In genomic region chr1:241641748-241642592, GRCh38 we compare ENCODE assay signal across 14 cellular contexts. TPM values are rescaled to one million over a fixed set of nuclear protein-coding genes. Genes with fewer than 3 reads are reported as not detected.
DNase-seq lines count a peak whose midpoint lies in the region; ATAC-seq, FAIRE-seq and TF ChIP-seq lines count a peak whose summit lies in the region.
"Had no signal": no experiment of that assay in that cellular context is flagged by ENCODE, and none has a peak within 500 bp of the region (broad histone marks: within the 10 kb centered on the region; RNA-seq: fewer than 3 reads in every experiment).

No MANE protein-coding gene starts in this region.

- H3K27ac ChIP-seq in ACC112 (ENCODE audit: low read depth, low read length) (peak overlapping the region; percentile 75), HepG2 (ENCODE audit: extremely low read length, insufficient read depth, low read length) (peak overlapping the region; percentile 87), uterus (no peak overlapping the region)

- peak overlapping the region; percentile 97 for H3K4me2 ChIP-seq in HepG2 (ENCODE audit: low read depth, low read length)

- H3K9me3 ChIP-seq in HepG2 (ENCODE audit: low read length) (no peaks in the 10 kb centered on the region), uterus (no peaks in the 10 kb centered on the region)

- H3K9ac ChIP-seq in HepG2 (ENCODE audit: insufficient read depth, low read depth, low read length): peak overlapping the region; percentile 65

- POLR2A ChIA-PET in HepG2 (lab: Yijun Ruan, JAX): interaction anchor here (1.6 to 2.2 kb wide), 4 partner anchors 15 to 206 kb away, joined by 5 to 10 read pairs (median 6); partner anchors contain the start of gene EXO1

- in situ Hi-C loops in astrocyte of the spinal cord (cut with HindIII; ENCODE audit: low sequenced_read_pairs) (no loop called here), HepG2 (cut with HindIII; ENCODE audit: extremely low pct_ligation_motif_present, low pct_unique_long_range_greater_than_20kb) (no loop called here)

- peak; percentile 24 for DNase-seq in HT-29 (ENCODE audit: low spot score)
- DNase-seq in astrocyte of the spinal cord (ENCODE audit: low read depth, low spot score): peak; percentile 53
- DNase-seq in HepG2 (ENCODE audit: low spot score): peak; percentile 84
- DNase-seq in D721Med (ENCODE audit: insufficient read length, low spot score): no peak
- no peak for DNase-seq in uterus
- no peak for DNase-seq in DMS 273 (lab: John Stamatoyannopoulos, UW; ENCODE audit: unreplicated experiment)
- DNase-seq: activated CD4-positive, alpha-beta T cell treated with anti-CD3 and anti-CD28 coated beads, Interleukin-2, amount 10 ng/mL, durations not matched to agents 24 days and 14 days; activated naive CD4-positive, alpha-beta T cell; NCI-H1048 had no signal

- H3K79me2 ChIP-seq in ACC112 (ENCODE audit: control insufficient read depth, insufficient read depth, low read length, unreplicated experiment): peaks cover 25% of the 10 kb centered on the region
- peaks cover 24% of the 10 kb centered on the region for H3K79me2 ChIP-seq in HepG2 (ENCODE audit: insufficient read depth, low read length)

- TF ChIP-seq CTCF in astrocyte of the spinal cord (IDR thresholded peaks at IDR 0.05; ENCODE audit: low read depth, low read length): no peak
- TF ChIP-seq CTCF in HepG2 (CRISPR knock-in tag; IDR thresholded peaks at IDR 0.05): no peak
- no peak for TF ChIP-seq CTCF in D721Med (IDR thresholded peaks at IDR 0.05; ENCODE audit: insufficient read depth, missing control alignments)
- TF ChIP-seq CTCF in uterus (IDR thresholded peaks at IDR 0.05): no peak

- peak; percentile 28 for FAIRE-seq in HepG2 (lab: Jason Lieb, UNC)
- no peak for FAIRE-seq in D721Med (lab: Jason Lieb, UNC)

- CTCF ChIA-PET in HepG2 (lab: Yijun Ruan, JAX; ENCODE audit: low intra/inter-chr PET ratio, low total read pairs): no interaction called here

- TF ChIP-seq EP300 in HepG2 (IDR thresholded peaks at IDR 0.05; ENCODE audit: low read depth in 2 of 2, low read length in 2 of 2) (peak in 1 of 2 experiments; percentile 25; a peak in 1 of 4 replicates), HepG2 (CRISPR knock-in tag; IDR thresholded peaks at IDR 0.05; ENCODE audit: borderline replicate concordance) (no peak; the same call in 1 of the 2 replicates)

- peaks cover 31% of the 10 kb centered on the region for H3K4me1 ChIP-seq in ACC112 (ENCODE audit: control insufficient read depth, insufficient read depth, low read length, unreplicated experiment)
- peaks cover 44% of the 10 kb centered on the region for H3K4me1 ChIP-seq in HepG2 (ENCODE audit: insufficient read depth, low read length)
- no peaks in the 10 kb centered on the region for H3K4me1 ChIP-seq in uterus

- peaks cover 5% of the 10 kb centered on the region; the same call in 1 of the 2 replicates for H4K20me1 ChIP-seq in HepG2 (ENCODE audit: insufficient read depth, low read length)

- no peak for TF ChIP-seq POLR2A in HepG2 (IDR thresholded peaks at IDR 0.05; ENCODE audit: insufficient read depth in 1 of 2, low read depth in 2 of 2, low read length in 2 of 2)
- no peak for TF ChIP-seq POLR2A in uterus (IDR thresholded peaks at IDR 0.05)

- H2AFZ ChIP-seq in ACC112 (ENCODE audit: low read length, unreplicated experiment) (no peak overlapping the region), HepG2 (ENCODE audit: low read length) (peak overlapping the region; percentile 7)

- intact Hi-C loops in HepG2 (cut with micrococcal nuclease; ENCODE audit: unreplicated experiment) (no loop called here), uterus (cut with DNase I; ENCODE audit: low total_unique reads) (no loop called here)

- no peak for TF ChIP-seq RAD21 in HepG2 (CRISPR knock-in tag; IDR thresholded peaks at IDR 0.05)

- H3K27me3 ChIP-seq in ACC112 (ENCODE audit: insufficient read depth, low read length) (no peaks in the 10 kb centered on the region), HepG2 (ENCODE audit: control insufficient read depth in 1 of 2, insufficient read depth in 2 of 2, low read length in 2 of 2) (no peaks in the 10 kb centered on the region; a peak in 1 of 5 replicates), uterus (no peaks in the 10 kb centered on the region)
- H3K27me3 ChIP-seq: dorsolateral prefrontal cortex had no signal

- H3K4me3 ChIP-seq in ACC112 (ENCODE audit: low read depth, low read length): no peak overlapping the region
- no peak overlapping the region for H3K4me3 ChIP-seq in astrocyte of the spinal cord (ENCODE audit: low read depth, low read length)
- peak overlapping the region in 2 of 3 experiments; percentile 65 to 68; a peak in 2 of 6 replicates for H3K4me3 ChIP-seq in HepG2 (replicated peaks in 1 of 3; ENCODE audit: insufficient read depth in 1 of 3, low read depth in 2 of 3, low read length in 3 of 3)
- H3K4me3 ChIP-seq in uterus: no peak overlapping the region

- no TSS peak for BruUV-seq in HepG2 (replicated peaks; lab: Mats Ljungman, UMichigan)

- ATAC-seq in HepG2 (peak; percentile 20), GM18517 (IDR thresholded peaks at IDR 0.05; ENCODE audit: unreplicated experiment) (no peak)
- ATAC-seq: natural killer cell treated with Interleukin-12 subunit alpha and Interleukin-12 subunit beta and Interleukin-15 and Interleukin-18, amount 100 ng/mL, for 72 hours; stimulated activated memory B cell treated with anti-CD40 and anti-IgM and Interleukin-4, amounts not matched to agents 10 μg/mL and 1 μg/mL and 100 μg/mL, for 72 hours had no signal

- 5% methylated on average over 13 of the region's 13 CpGs for WGBS in HepG2 (ENCODE audit: low lambda C conversion rate)

- H3K36me3 ChIP-seq in ACC112 (ENCODE audit: insufficient read depth, low read length) (no peaks in the 10 kb centered on the region), HepG2 (replicated peaks in 1 of 2; ENCODE audit: control insufficient read depth in 1 of 2, insufficient read depth in 2 of 2, low read length in 2 of 2) (no peaks in the 10 kb centered on the region; a peak in 2 of 5 replicates), uterus (no peaks in the 10 kb centered on the region)

RNA-seq across cellular contexts. Expression of gene CHML, which starts 1.8 kb away (rescaled TPM):
- 17.4 and 22.4 TPM in 2 replicates for total RNA-seq in HT-29 (2014; rRNA removed; shearing (Covaris generic))
- total RNA-seq in HepG2 (2016; rRNA removed; fragmentation: Illumina TruSeq; extraction: Trizol) (16.7 and 21.0 TPM in 2 replicates), uterus (10 to 100 TPM in 2 of 4 donors, 1 to 10 TPM in 2; 4.9 to 34.6 (median 9.1) TPM)
- total RNA-seq in HepG2 (2016; cell fraction: cytosol; rRNA removed; fragmentation: Illumina TruSeq; extraction: Trizol; ENCODE audit: low read depth): 1.2 and 1.5 TPM in 2 replicates
- 15.5 and 19.9 TPM in 2 replicates for total RNA-seq in HepG2 (2016; cell fraction: insoluble cytoplasmic fraction; rRNA removed; fragmentation: Illumina TruSeq; extraction: Trizol)
- 7.3 TPM in 2 replicates for total RNA-seq in HepG2 (2016; cell fraction: membrane; rRNA removed; fragmentation: Illumina TruSeq; extraction: Trizol)
- 27.0 and 27.7 TPM in 2 replicates for total RNA-seq in HepG2 (2016; cell fraction: nucleus; rRNA removed; fragmentation: Illumina TruSeq; extraction: Trizol)
- polyA plus RNA-seq in HepG2 (2011; rRNA removed): 5.2 TPM in 2 replicates
- polyA plus RNA-seq in HepG2 (2011; cell fraction: cytosol; rRNA removed): 2.2 and 2.7 TPM in 2 replicates
- 7.1 and 7.8 TPM in 2 replicates for polyA plus RNA-seq in HepG2 (2011; cell fraction: nucleus; rRNA removed)
- polyA plus RNA-seq in HepG2 (2012): 7.1 and 8.1 TPM in 2 replicates
- 0.27 and 0.35 TPM in 2 replicates for polyA plus RNA-seq in HepG2 (2016; cell fraction: cytosol; fragmentation: Illumina TruSeq; extraction: Trizol; ENCODE audit: low read depth)
- polyA plus RNA-seq in HepG2 (2016; cell fraction: insoluble cytoplasmic fraction; fragmentation: Illumina TruSeq; extraction: Trizol; ENCODE audit: low read depth): 9.8 and 11.3 TPM in 2 replicates
- 1.2 and 1.6 TPM in 2 replicates for polyA plus RNA-seq in HepG2 (2016; cell fraction: membrane; fragmentation: Illumina TruSeq; extraction: Trizol; ENCODE audit: low read depth)
- 16.7 and 19.0 TPM in 2 replicates for polyA plus RNA-seq in HepG2 (2016; cell fraction: nucleus; fragmentation: Illumina TruSeq; extraction: Trizol; ENCODE audit: insufficient read depth, low read depth)
- 34.4 and 211 TPM in 2 replicates for polyA minus RNA-seq in HepG2 (2011; rRNA and poly(A)+ RNA removed; ENCODE audit: low replicate concordance)
- 8.0 and 11.1 TPM in 2 replicates for polyA minus RNA-seq in HepG2 (2011; cell fraction: cytosol; rRNA and poly(A)+ RNA removed)
- polyA minus RNA-seq in HepG2 (2011; cell fraction: nucleus; rRNA and poly(A)+ RNA removed): 44.5 and 48.6 TPM in 2 replicates

RNA-seq across cellular contexts. Expression of gene OPN3, which starts 1.8 kb away (rescaled TPM):
- total RNA-seq in HT-29 (2014; rRNA removed; shearing (Covaris generic)): 12.5 and 12.6 TPM in 2 replicates
- total RNA-seq in HepG2 (2016; rRNA removed; fragmentation: Illumina TruSeq; extraction: Trizol): 17.2 and 17.4 TPM in 2 replicates
- 10.2 and 13.6 TPM in 2 replicates for total RNA-seq in HepG2 (2016; cell fraction: cytosol; rRNA removed; fragmentation: Illumina TruSeq; extraction: Trizol; ENCODE audit: low read depth)
- total RNA-seq in HepG2 (2016; cell fraction: insoluble cytoplasmic fraction; rRNA removed; fragmentation: Illumina TruSeq; extraction: Trizol): 16.6 and 16.7 TPM in 2 replicates
- total RNA-seq in HepG2 (2016; cell fraction: membrane; rRNA removed; fragmentation: Illumina TruSeq; extraction: Trizol): 27.6 and 32.6 TPM in 2 replicates
- total RNA-seq in HepG2 (2016; cell fraction: nucleus; rRNA removed; fragmentation: Illumina TruSeq; extraction: Trizol): 9.9 and 12.6 TPM in 2 replicates
- polyA plus RNA-seq in HepG2 (2011; rRNA removed): 15.8 and 23.0 TPM in 2 replicates
- 11.8 and 19.2 TPM in 2 replicates for polyA plus RNA-seq in HepG2 (2011; cell fraction: cytosol; rRNA removed)
- 5.3 and 5.8 TPM in 2 replicates for polyA plus RNA-seq in HepG2 (2011; cell fraction: nucleus; rRNA removed)
- polyA plus RNA-seq in HepG2 (2012): 19.0 and 21.9 TPM in 2 replicates
- polyA plus RNA-seq in HepG2 (2016; cell fraction: cytosol; fragmentation: Illumina TruSeq; extraction: Trizol; ENCODE audit: low read depth): 16.5 and 18.0 TPM in 2 replicates
- 21.8 and 24.0 TPM in 2 replicates for polyA plus RNA-seq in HepG2 (2016; cell fraction: insoluble cytoplasmic fraction; fragmentation: Illumina TruSeq; extraction: Trizol; ENCODE audit: low read depth)
- 30.5 and 31.8 TPM in 2 replicates for polyA plus RNA-seq in HepG2 (2016; cell fraction: membrane; fragmentation: Illumina TruSeq; extraction: Trizol; ENCODE audit: low read depth)
- 23.1 and 23.3 TPM in 2 replicates for polyA plus RNA-seq in HepG2 (2016; cell fraction: nucleus; fragmentation: Illumina TruSeq; extraction: Trizol; ENCODE audit: insufficient read depth, low read depth)
- 13.5 and 35.7 TPM in 2 replicates for polyA minus RNA-seq in HepG2 (2011; rRNA and poly(A)+ RNA removed; ENCODE audit: low replicate concordance)
- polyA minus RNA-seq in HepG2 (2011; cell fraction: cytosol; rRNA and poly(A)+ RNA removed): 8.9 and 10.1 TPM in 2 replicates
- 7.6 and 10.9 TPM in 2 replicates for polyA minus RNA-seq in HepG2 (2011; cell fraction: nucleus; rRNA and poly(A)+ RNA removed)
- 10 to 100 TPM in 1 of 4 donors, 1 to 10 TPM in 2, under 1 TPM in 1; 0.26 to 34.9 (median 4.8) TPM for total RNA-seq in uterus

RNA-seq across cellular contexts. Expression of gene WDR64, which starts 10.1 kb away (rescaled TPM):
- total RNA-seq in HT-29 (2014; rRNA removed; shearing (Covaris generic)): not detected in 2 replicates
- total RNA-seq in HepG2 (2016; rRNA removed; fragmentation: Illumina TruSeq; extraction: Trizol) (not detected in 2 replicates), uterus (under 1 TPM in 1 of 4 donors, not detected in 3; 0.21 TPM)
- total RNA-seq in HepG2 (2016; cell fraction: cytosol; rRNA removed; fragmentation: Illumina TruSeq; extraction: Trizol; ENCODE audit: low read depth): not detected in 2 replicates
- total RNA-seq in HepG2 (2016; cell fraction: insoluble cytoplasmic fraction; rRNA removed; fragmentation: Illumina TruSeq; extraction: Trizol): not detected in 2 replicates
- total RNA-seq in HepG2 (2016; cell fraction: membrane; rRNA removed; fragmentation: Illumina TruSeq; extraction: Trizol): not detected in 2 replicates
- total RNA-seq in HepG2 (2016; cell fraction: nucleus; rRNA removed; fragmentation: Illumina TruSeq; extraction: Trizol): not detected in 2 replicates
- not detected in 2 replicates for polyA plus RNA-seq in HepG2 (2011; rRNA removed)
- polyA plus RNA-seq in HepG2 (2011; cell fraction: cytosol; rRNA removed): not detected in 2 replicates
- not detected in 2 replicates for polyA plus RNA-seq in HepG2 (2011; cell fraction: nucleus; rRNA removed)
- polyA plus RNA-seq in HepG2 (2012): not detected in 2 replicates
- polyA plus RNA-seq in HepG2 (2016; cell fraction: cytosol; fragmentation: Illumina TruSeq; extraction: Trizol; ENCODE audit: low read depth): not detected in 2 replicates
- not detected in 2 replicates for polyA plus RNA-seq in HepG2 (2016; cell fraction: insoluble cytoplasmic fraction; fragmentation: Illumina TruSeq; extraction: Trizol; ENCODE audit: low read depth)
- not detected in 2 replicates for polyA plus RNA-seq in HepG2 (2016; cell fraction: membrane; fragmentation: Illumina TruSeq; extraction: Trizol; ENCODE audit: low read depth)
- not detected in 2 replicates for polyA plus RNA-seq in HepG2 (2016; cell fraction: nucleus; fragmentation: Illumina TruSeq; extraction: Trizol; ENCODE audit: insufficient read depth, low read depth)
- not detected in 2 replicates for polyA minus RNA-seq in HepG2 (2011; rRNA and poly(A)+ RNA removed; ENCODE audit: low replicate concordance)
- polyA minus RNA-seq in HepG2 (2011; cell fraction: cytosol; rRNA and poly(A)+ RNA removed): not detected in 2 replicates
- not detected in 2 replicates for polyA minus RNA-seq in HepG2 (2011; cell fraction: nucleus; rRNA and poly(A)+ RNA removed)
- total RNA-seq: activated CD4-positive, alpha-beta T cell treated with anti-CD3 and anti-CD28 coated beads, Interleukin-2, amount 10 ng/mL, durations not matched to agents 24 days and 14 days; natural killer cell treated with Interleukin-12 subunit alpha and Interleukin-12 subunit beta and Interleukin-15 and Interleukin-18, amount 100 ng/mL, for 72 hours had no signal

Comparison
In these comparisons a context has a peak if more than half of its experiments do, and no peak if none do; other contexts are left out.
1. H3K27ac ChIP-seq: peak in ACC112 (single experiment) and HepG2 (single experiment); none in uterus (0 of 2).
2. H3K4me3 ChIP-seq: peak in HepG2 (2 of 3); none in ACC112 (single experiment), astrocyte of the spinal cord (single experiment) and uterus (0 of 2).
3. DNase-seq: peak in HT-29 (single experiment), astrocyte of the spinal cord (single experiment) and HepG2 (single experiment); none in D721Med (single experiment), uterus (0 of 2) and DMS 273 (single experiment).